17 cellular contexts compared by ENCODE assay signal in genomic region chr7:37820708-37821468, GRCh38. TPM values are rescaled to one million over a fixed set of nuclear protein-coding genes. Genes with fewer than 3 reads are reported as not detected.
DNase-seq lines count a peak whose midpoint lies in the region; ATAC-seq and TF ChIP-seq lines count a peak whose summit lies in the region.
"Had no signal": no experiment of that assay in that cellular context is flagged by ENCODE, and none has a peak within 500 bp of the region (broad histone marks: within the 10 kb centered on the region; RNA-seq: fewer than 3 reads in every experiment).

No MANE protein-coding gene starts in this region.

- TF ChIP-seq CTCF in body of pancreas (IDR thresholded peaks at IDR 0.05): no peak

- ATAC-seq in GM19324 (IDR thresholded peaks at IDR 0.05; ENCODE audit: low FRiP score, unreplicated experiment): peak; percentile 61
- ATAC-seq in GM21786 (IDR thresholded peaks at IDR 0.05; ENCODE audit: unreplicated experiment): peak; percentile 65
- ATAC-seq in HG03159 (IDR thresholded peaks at IDR 0.05; ENCODE audit: unreplicated experiment): peak; percentile 75
- ATAC-seq in stimulated activated memory B cell treated with anti-CD40 and anti-IgM and Interleukin-4, amounts not matched to agents 10 μg/mL and 1 μg/mL and 100 μg/mL, for 72 hours: peak; percentile 54
- no peak for ATAC-seq in body of pancreas

- no peaks in the 10 kb centered on the region for H3K9me3 Mint-ChIP-seq in stimulated activated memory B cell treated with anti-CD40 and anti-IgM and Interleukin-4, amounts not matched to agents 10 μg/mL and 1 μg/mL and 100 μg/mL, for 72 hours
- H3K9me3 Mint-ChIP-seq: activated CD4-positive, alpha-beta memory T cell treated with anti-CD3 and anti-CD28 coated beads, Interleukin-2, amount 10 ng/mL, durations not matched to agents 7 days and 5 days; CD4-positive, alpha-beta T cell had no signal

- H3K4me3 ChIP-seq in body of pancreas: no peak overlapping the region
- H3K4me3 ChIP-seq: thyroid gland had no signal

- H3K4me1 ChIP-seq in body of pancreas: no peaks in the 10 kb centered on the region
- H3K4me1 ChIP-seq: thyroid gland had no signal

- H3K9me3 ChIP-seq in body of pancreas: peaks cover 0 to 4% (median 0%) of the 10 kb centered on the region in 3 donors
- H3K9me3 ChIP-seq: thyroid gland had no signal

- no peaks in the 10 kb centered on the region for H3K27me3 ChIP-seq in body of pancreas
- H3K27me3 ChIP-seq: brain microvascular endothelial cell, thyroid gland had no signal

- no peak for TF ChIP-seq POLR2A in body of pancreas (IDR thresholded peaks at IDR 0.05)

- 61 to 70% methylated on average over 3 of the region's 3 CpGs for WGBS in body of pancreas, 2 donors

- no peaks in the 10 kb centered on the region for H3K27me3 Mint-ChIP-seq in stimulated activated memory B cell treated with anti-CD40 and anti-IgM and Interleukin-4, amounts not matched to agents 10 μg/mL and 1 μg/mL and 100 μg/mL, for 72 hours
- H3K27me3 Mint-ChIP-seq: CD4-positive, alpha-beta T cell had no signal

- H3K36me3 Mint-ChIP-seq in stimulated activated memory B cell treated with anti-CD40 and anti-IgM and Interleukin-4, amounts not matched to agents 10 μg/mL and 1 μg/mL and 100 μg/mL, for 72 hours: peaks cover 4% of the 10 kb centered on the region

- no peak overlapping the region for H3K27ac Mint-ChIP-seq in stimulated activated memory B cell treated with anti-CD40 and anti-IgM and Interleukin-4, amounts not matched to agents 10 μg/mL and 1 μg/mL and 100 μg/mL, for 72 hours
- H3K27ac Mint-ChIP-seq: activated CD4-positive, alpha-beta memory T cell treated with anti-CD3 and anti-CD28 coated beads, Interleukin-2, amount 10 ng/mL, durations not matched to agents 7 days and 5 days; CD4-positive, alpha-beta T cell had no signal

- H3K4me1 Mint-ChIP-seq in stimulated activated memory B cell treated with anti-CD40 and anti-IgM and Interleukin-4, amounts not matched to agents 10 μg/mL and 1 μg/mL and 100 μg/mL, for 72 hours: peaks cover 16% of the 10 kb centered on the region

- intact Hi-C loops in body of pancreas (cut with DNase I): no loop called here

- no peak overlapping the region for H3K4me3 Mint-ChIP-seq in stimulated activated memory B cell treated with anti-CD40 and anti-IgM and Interleukin-4, amounts not matched to agents 10 μg/mL and 1 μg/mL and 100 μg/mL, for 72 hours
- H3K4me3 Mint-ChIP-seq: activated CD4-positive, alpha-beta memory T cell treated with anti-CD3 and anti-CD28 coated beads, Interleukin-2, amount 10 ng/mL, durations not matched to agents 7 days and 5 days; CD4-positive, alpha-beta T cell had no signal

- DNase-seq in stimulated activated CD8-positive, alpha-beta memory T cell treated with anti-CD3 and anti-CD28 coated beads, Interleukin-4, amount 100 ng/mL, for 48 hours: no peak
- DNase-seq in NOMO-1 treated with DMSO at 0.1 percent for 48 hours (lab: John Stamatoyannopoulos, UW; ENCODE audit: unreplicated experiment) (no peak), body of pancreas (no peak)
- DNase-seq: activated CD4-positive, alpha-beta memory T cell treated with anti-CD3 and anti-CD28 coated beads, Interleukin-2, amount 10 ng/mL, durations not matched to agents 7 days and 5 days; brain microvascular endothelial cell; CD4-positive, alpha-beta T cell; effector memory CD4-positive, alpha-beta T cell; foreskin melanocyte; islet precursor cell; midbrain; NCI-H748 treated with DMSO at 0.1 percent for 48 hours; thyroid gland had no signal

- no peaks in the 10 kb centered on the region for H3K36me3 ChIP-seq in body of pancreas (replicated peaks in 1 of 2; ENCODE audit: insufficient read depth in 1 of 2, low read depth in 2 of 2)
- H3K36me3 ChIP-seq: brain microvascular endothelial cell, thyroid gland had no signal

- H3K27ac ChIP-seq in body of pancreas: no peak overlapping the region
- H3K27ac ChIP-seq: brain microvascular endothelial cell, KMS-11, thyroid gland had no signal

RNA-seq across cellular contexts. Expression of gene NME8, which starts 27.5 kb away (rescaled TPM):
- not detected for total RNA-seq in body of pancreas
- total RNA-seq: activated CD4-positive, alpha-beta memory T cell treated with anti-CD3 and anti-CD28 coated beads, Interleukin-2, amount 10 ng/mL, durations not matched to agents 7 days and 5 days; CD4-positive, alpha-beta T cell had no signal
